In the genomic region with DNA sequence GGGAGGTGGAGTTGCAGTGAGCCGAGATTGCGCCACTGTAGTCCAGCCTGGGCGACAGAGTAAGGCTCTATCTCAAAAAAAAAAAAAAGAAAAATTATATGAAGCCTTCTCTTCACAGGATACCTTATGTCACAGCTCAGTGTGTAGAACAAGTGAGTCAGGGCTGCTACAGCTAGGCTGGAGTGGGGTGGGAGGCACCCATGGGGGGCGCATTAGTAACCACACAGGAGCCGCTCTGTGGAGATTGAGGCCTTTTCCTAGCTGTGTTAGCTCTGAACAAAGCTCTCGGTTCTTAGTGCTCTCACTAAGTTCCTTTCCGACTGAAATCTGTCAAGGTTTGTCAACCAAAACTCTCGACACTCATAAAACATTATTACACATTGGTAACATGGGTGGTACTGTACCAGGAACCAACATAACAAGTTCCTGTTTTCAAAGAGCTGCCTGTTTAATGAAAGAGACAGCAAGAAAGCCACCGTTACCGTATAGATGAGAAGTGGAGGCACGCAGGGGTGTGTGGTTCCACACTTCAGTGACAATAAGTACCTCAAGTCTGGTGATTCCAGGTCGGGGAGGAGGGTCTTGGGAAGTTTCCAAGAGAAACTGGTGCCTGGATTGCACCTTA, we compare ENCODE assay signal across 11 cellular contexts. TPM values are rescaled to one million over a fixed set of nuclear protein-coding genes. Genes with fewer than 3 reads are reported as not detected.
A peak's percentile ranks its signal among the peaks of the same experiment; 100 is the strongest.
DNase-seq lines count a peak whose midpoint lies in the region; ATAC-seq and TF ChIP-seq lines count a peak whose summit lies in the region.
"Had no signal": no experiment of that assay in that cellular context is flagged by ENCODE, and none has a peak within 500 bp of the region (broad histone marks: within the 10 kb centered on the region; RNA-seq: fewer than 3 reads in every experiment).

No MANE protein-coding gene starts in this region.

- H3K4me1 ChIP-seq in CD4-positive, alpha-beta memory T cell (ENCODE audit: insufficient read depth, low read length) = peaks cover 7% of the 10 kb centered on the region

- H3K27me3 Mint-ChIP-seq in CD4-positive, alpha-beta memory T cell = peaks cover 3 to 7% of the 10 kb centered on the region in 2 donors
- H3K27me3 Mint-ChIP-seq in memory B cell (no peaks in the 10 kb centered on the region), endothelial cell (ENCODE audit: unreplicated experiment) (peaks cover 6% of the 10 kb centered on the region)

- no peak overlapping the region for H3K27ac ChIP-seq in CD4-positive, alpha-beta memory T cell (ENCODE audit: low read depth, low read length)
- H3K27ac ChIP-seq: SK-N-MC had no signal

- peak overlapping the region in 4 of 7 donors; percentile 60 to 71 (median 62) for H3K27ac Mint-ChIP-seq in CD4-positive, alpha-beta memory T cell
- H3K27ac Mint-ChIP-seq in memory B cell (peak overlapping the region; percentile 53), endothelial cell (ENCODE audit: unreplicated experiment) (no peak overlapping the region)

- POLR2A ChIA-PET in CD4-positive, alpha-beta memory T cell (lab: Charles Lee; ENCODE audit: partially characterized antibody) = interaction anchor here (1.0 kb wide), 1 partner anchor 102 kb away, joined by 5 read pairs; no protein-coding TSS in a partner anchor

- no peak for TF ChIP-seq CTCF in endothelial cell (IDR thresholded peaks at IDR 0.05; ENCODE audit: unreplicated experiment)

- H3K9me3 Mint-ChIP-seq in CD4-positive, alpha-beta memory T cell = no peaks in the 10 kb centered on the region
- H3K9me3 Mint-ChIP-seq in memory B cell = no peaks in the 10 kb centered on the region
- no peaks in the 10 kb centered on the region for H3K9me3 Mint-ChIP-seq in endothelial cell (ENCODE audit: unreplicated experiment)

- H3K27me3 ChIP-seq in CD4-positive, alpha-beta memory T cell (ENCODE audit: insufficient read depth, low read length) = no peaks in the 10 kb centered on the region

- no peaks in the 10 kb centered on the region for H3K9me3 ChIP-seq in CD4-positive, alpha-beta memory T cell (ENCODE audit: control insufficient read depth in 1 of 2, low read length in 2 of 2)

- intact Hi-C loops in CD4-positive, alpha-beta memory T cell (cut with micrococcal nuclease) = loop anchor here (10.0 kb wide), 2 partner anchors 230 to 410 kb away; no protein-coding TSS in a partner anchor

- H3K4me3 ChIP-seq in CD4-positive, alpha-beta memory T cell (ENCODE audit: low read length in 2 of 2) = no peak overlapping the region
- H3K4me3 ChIP-seq: SK-N-MC had no signal

- no peaks in the 10 kb centered on the region for H3K36me3 Mint-ChIP-seq in CD4-positive, alpha-beta memory T cell
- no peaks in the 10 kb centered on the region for H3K36me3 Mint-ChIP-seq in memory B cell
- H3K36me3 Mint-ChIP-seq in endothelial cell (ENCODE audit: low read depth, unreplicated experiment) = no peaks in the 10 kb centered on the region

- H3K36me3 ChIP-seq in CD4-positive, alpha-beta memory T cell (ENCODE audit: insufficient read depth, low read length) = no peaks in the 10 kb centered on the region

- ATAC-seq in GM21576 (IDR thresholded peaks at IDR 0.05; ENCODE audit: unreplicated experiment) (peak; percentile 46), memory B cell (ENCODE audit: low read depth) (peak; percentile 87)

- H3K4me1 Mint-ChIP-seq in CD4-positive, alpha-beta memory T cell = peaks cover 4 to 17% (median 6%) of the 10 kb centered on the region in 4 donors
- H3K4me1 Mint-ChIP-seq in memory B cell (peaks cover 20% of the 10 kb centered on the region), endothelial cell (ENCODE audit: unreplicated experiment) (peaks cover 11% of the 10 kb centered on the region)

- CTCF ChIA-PET in CD4-positive, alpha-beta memory T cell (lab: Charles Lee; ENCODE audit: partially characterized antibody) = interaction anchor here (1.1 to 6.2 kb wide), 5 partner anchors 27 to 947 kb away, joined by 3 to 29 read pairs (median 4); no protein-coding TSS in a partner anchor

- H3K4me3 Mint-ChIP-seq in CD4-positive, alpha-beta memory T cell = peak overlapping the region in 3 of 8 donors; percentile 21 to 41 (median 22)
- peak overlapping the region; percentile 41 for H3K4me3 Mint-ChIP-seq in memory B cell
- H3K4me3 Mint-ChIP-seq in endothelial cell (ENCODE audit: unreplicated experiment) = no peak overlapping the region

- peak in 1 of 5 donors; percentile 2 for DNase-seq in CD4-positive, alpha-beta memory T cell
- DNase-seq in SKM-1 treated with dmso at 0.1 percent for 144 hours (lab: John Stamatoyannopoulos, UW; ENCODE audit: unreplicated experiment) (peak; percentile 28), memory B cell (ENCODE audit: low spot score in 2 of 2) (peak; percentile 18 to 23), NCI-H146 (lab: John Stamatoyannopoulos, UW) (no peak), activated gamma-delta T cell treated with Interleukin-2 at 50 U/mL for 16 hours (no peak), NCI-H187 (lab: John Stamatoyannopoulos, UW) (no peak), endothelial cell (ENCODE audit: low spot score) (no peak)
- DNase-seq: DMS53, NCI-H2081 treated with DMSO at 0.1 percent for 48 hours had no signal

RNA-seq across cellular contexts. Expression of a gene that starts 4.4 kb away (rescaled TPM):
- total RNA-seq in CD4-positive, alpha-beta memory T cell = not detected
- not detected for polyA plus RNA-seq in CD4-positive, alpha-beta memory T cell
- total RNA-seq in endothelial cell (ENCODE audit: unreplicated experiment) = 0.23 TPM

RNA-seq across cellular contexts. Expression of a gene that starts 46.1 kb away (rescaled TPM):
- total RNA-seq in CD4-positive, alpha-beta memory T cell = not detected
- not detected for polyA plus RNA-seq in CD4-positive, alpha-beta memory T cell
- not detected for total RNA-seq in endothelial cell (ENCODE audit: unreplicated experiment)

RNA-seq across cellular contexts. Expression of a gene that starts 52.6 kb away (rescaled TPM):
- total RNA-seq in CD4-positive, alpha-beta memory T cell = under 1 TPM; 0.33 to 0.47 TPM
- under 1 TPM; 0.38 to 0.98 TPM for polyA plus RNA-seq in CD4-positive, alpha-beta memory T cell
- 5.6 TPM for total RNA-seq in endothelial cell (ENCODE audit: unreplicated experiment)

RNA-seq across cellular contexts. Expression of a gene that starts 52.6 kb away (rescaled TPM):
- total RNA-seq in CD4-positive, alpha-beta memory T cell = not detected
- polyA plus RNA-seq in CD4-positive, alpha-beta memory T cell = not detected
- 0.38 TPM for total RNA-seq in endothelial cell (ENCODE audit: unreplicated experiment)

Comparison
In these comparisons a context has a peak if more than half of its experiments do, and no peak if none do; other contexts are left out.
1. DNase-seq: peak in SKM-1 treated with dmso at 0.1 percent for 144 hours (single experiment) and memory B cell (2 of 2); none in NCI-H146 (single experiment), activated gamma-delta T cell treated with Interleukin-2 at 50 U/mL for 16 hours (single experiment), NCI-H187 (0 of 2) and endothelial cell (single experiment).